Comparison of ENCODE assay signal across 7 cellular contexts in the genomic region with DNA sequence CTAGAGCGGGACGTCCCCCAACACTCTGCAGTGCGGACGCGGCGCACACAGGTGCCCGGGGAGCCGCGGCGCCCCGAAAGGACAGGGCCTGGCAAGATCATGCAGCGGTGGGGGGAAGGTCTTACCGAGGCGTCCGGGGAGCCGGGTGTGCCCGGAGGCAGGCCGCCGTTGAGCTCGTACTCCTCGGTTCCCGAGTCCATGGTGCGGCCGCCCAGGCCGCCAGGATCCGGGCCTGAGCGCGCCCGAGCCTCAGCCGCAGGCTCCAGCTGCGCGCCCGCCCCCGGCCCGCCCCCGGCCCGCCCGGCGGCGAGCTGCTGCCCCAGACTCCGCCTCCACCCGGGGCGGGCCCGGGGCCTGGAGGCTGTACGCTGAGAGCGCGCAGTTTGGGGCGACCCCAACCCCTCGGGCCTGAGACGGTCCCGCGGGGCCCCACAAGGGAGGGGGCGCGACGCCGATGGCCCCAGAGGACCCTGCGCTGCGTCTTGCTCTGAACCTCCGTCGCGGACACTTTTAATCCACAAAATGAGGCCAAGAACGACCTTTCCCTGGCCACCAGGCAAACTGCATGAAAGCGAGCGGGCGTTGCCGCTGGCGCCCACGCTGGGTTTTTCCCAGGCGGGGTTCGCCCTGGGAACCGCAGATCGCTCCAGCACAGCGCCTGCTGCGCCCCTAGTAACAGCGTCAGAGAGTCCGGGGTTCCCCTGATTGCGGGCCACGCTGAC. TPM values are rescaled to one million over a fixed set of nuclear protein-coding genes. Genes with fewer than 3 reads are reported as not detected.
DNase-seq lines count a peak whose midpoint lies in the region; TF ChIP-seq lines count a peak whose summit lies in the region.

NINJ1 (minus strand) TSS at position 234 of the 722 bp plus-strand sequence; CDS start at position 200, 34 bp downstream.

- H3K4me3 ChIP-seq in GM12875 (ENCODE audit: low read depth, low read length), result peak within 1 kb of the TSS; percentile 67

- no peak for TF ChIP-seq CTCF in GM12875 (IDR thresholded peaks at IDR 0.05; ENCODE audit: borderline replicate concordance, insufficient read depth, low read depth, low read length)

- no peak for DNase-seq in H4 (ENCODE audit: low spot score)
- peak; percentile 71 for DNase-seq in M059J (ENCODE audit: low read depth)
- peak; percentile 60 for DNase-seq in activated CD4-positive, CD25-positive, alpha-beta regulatory T cell treated with anti-CD3 and anti-CD28 coated beads, Interleukin-2, amount 50 U/mL, for 16 hours (ENCODE audit: low read depth, low spot score)
- peak; percentile 91 for DNase-seq in central memory CD4-positive, alpha-beta T cell
- peak; percentile 80 for DNase-seq in kidney tubule cell (ENCODE audit: low spot score)
- DNase-seq in stimulated activated CD4-positive, alpha-beta T cell treated with anti-CD3 and anti-CD28 coated beads, Interleukin-1b, Interleukin-23, amount 100 ng/mL, for 4 hours (ENCODE audit: low read depth in 2 of 2), result peak; percentile 84 to 85

RNA-seq across cellular contexts. Expression of gene NINJ1, which starts in this region (rescaled TPM):
- total RNA-seq in H4 (2014; rRNA removed; shearing (Covaris generic)), result 83.4 and 87.3 TPM in 2 replicates
- total RNA-seq in M059J (2014; rRNA removed; shearing (Covaris generic)), result 151 and 186 TPM in 2 replicates
